Comparison of ENCODE assay signal across 10 cellular contexts in genomic region chr5:66223637-66224036, GRCh38.
DNase-seq lines count a peak whose midpoint lies in the region; FAIRE-seq and TF ChIP-seq lines count a peak whose summit lies in the region.
"Had no signal": no experiment of that assay in that cellular context is flagged by ENCODE, and none has a peak within 500 bp of the region (broad histone marks: within the 10 kb centered on the region; RNA-seq: fewer than 3 reads in every experiment).

No MANE protein-coding gene starts in this region.

- no peak overlapping the region for H3K27ac ChIP-seq in small intestine (ENCODE audit: low read depth in 1 of 2, low read length in 1 of 2)
- H3K27ac ChIP-seq in ascending aorta = no peak overlapping the region

- H3K4me3 ChIP-seq in HFF-Myc (replicated peaks; ENCODE audit: low read depth, low read length) = no peak overlapping the region
- no peak overlapping the region for H3K4me3 ChIP-seq in bronchial epithelial cell (ENCODE audit: low read depth, low read length)
- H3K4me3 ChIP-seq in small intestine (ENCODE audit: low read depth in 1 of 2, low read length in 2 of 2) = no peak overlapping the region
- H3K4me3 ChIP-seq in ascending aorta = no peak overlapping the region

- FAIRE-seq in D721Med (lab: Jason Lieb, UNC) (no peak), bronchial epithelial cell (lab: Jason Lieb, UNC) (no peak), small intestine (lab: Jason Lieb, UNC) (no peak)

- H3K4me1 ChIP-seq in small intestine (ENCODE audit: control insufficient read depth in 2 of 2, insufficient read depth in 1 of 2, low read depth in 1 of 2, low read length in 1 of 2) = no peaks in the 10 kb centered on the region
- H3K4me1 ChIP-seq in ascending aorta = no peaks in the 10 kb centered on the region

- intact Hi-C loops in ascending aorta (cut with DNase I) = no loop called here

- TF ChIP-seq CTCF in D721Med (IDR thresholded peaks at IDR 0.05; ENCODE audit: insufficient read depth, missing control alignments) (peak; percentile 51), HFF-Myc (IDR thresholded peaks at IDR 0.05; ENCODE audit: low read depth, low read length, missing control alignments) (peak; percentile 50), bronchial epithelial cell (IDR thresholded peaks at IDR 0.05; ENCODE audit: insufficient read depth, low read length, severe bottlenecking) (peak; percentile 36), ascending aorta (IDR thresholded peaks at IDR 0.05) (no peak)

- H3K9me3 ChIP-seq in small intestine (ENCODE audit: control insufficient read depth, low read depth) (no peaks in the 10 kb centered on the region), ascending aorta (no peaks in the 10 kb centered on the region)

- WGBS in small intestine, 3 donors = 49 to 59% (median 56%) methylated on average over 4 of the region's 4 CpGs

- no peaks in the 10 kb centered on the region for H3K36me3 ChIP-seq in bronchial epithelial cell (ENCODE audit: control insufficient read depth, insufficient read depth, low read length)
- no peaks in the 10 kb centered on the region for H3K36me3 ChIP-seq in small intestine (ENCODE audit: control insufficient read depth in 2 of 2, insufficient read depth in 2 of 2, low read length in 2 of 2)
- H3K36me3 ChIP-seq in ascending aorta = no peaks in the 10 kb centered on the region

- DNase-seq in D721Med (ENCODE audit: insufficient read length, low spot score) = no peak
- DNase-seq in HFF-Myc (ENCODE audit: extremely low read depth, low read depth) = no peak
- DNase-seq in bronchial epithelial cell (ENCODE audit: low read depth) = no peak
- DNase-seq in middle frontal gyrus (ENCODE audit: extremely low spot score, low spot score) = peak; percentile 5
- DNase-seq in NCI-H1105 treated with DMSO at 0.1 percent for 48 hours (lab: John Stamatoyannopoulos, UW) = no peak
- DNase-seq in occipital lobe (lab: John Stamatoyannopoulos, UW) = no peak
- DNase-seq in small intestine = no peak
- DNase-seq in ascending aorta (ENCODE audit: low spot score in 2 of 2) = no peak
- DNase-seq: activated naive CD8-positive, alpha-beta T cell treated with anti-CD3 and anti-CD28 coated beads for 36 hours; NCI-H2107 had no signal

- H3K27me3 ChIP-seq in bronchial epithelial cell (ENCODE audit: control insufficient read depth, insufficient read depth, low read length) (no peaks in the 10 kb centered on the region), small intestine (ENCODE audit: control insufficient read depth in 2 of 2, insufficient read depth in 2 of 2, low read length in 2 of 2) (no peaks in the 10 kb centered on the region), ascending aorta (no peaks in the 10 kb centered on the region)

Comparison
In these comparisons a context has a peak if more than half of its experiments do, and no peak if none do; other contexts are left out.
1. CTCF ChIP-seq: peak in D721Med (single experiment), HFF-Myc (single experiment) and bronchial epithelial cell (single experiment); none in ascending aorta (0 of 3).